ENCODE assay signal across 1 cellular context in the genomic region with DNA sequence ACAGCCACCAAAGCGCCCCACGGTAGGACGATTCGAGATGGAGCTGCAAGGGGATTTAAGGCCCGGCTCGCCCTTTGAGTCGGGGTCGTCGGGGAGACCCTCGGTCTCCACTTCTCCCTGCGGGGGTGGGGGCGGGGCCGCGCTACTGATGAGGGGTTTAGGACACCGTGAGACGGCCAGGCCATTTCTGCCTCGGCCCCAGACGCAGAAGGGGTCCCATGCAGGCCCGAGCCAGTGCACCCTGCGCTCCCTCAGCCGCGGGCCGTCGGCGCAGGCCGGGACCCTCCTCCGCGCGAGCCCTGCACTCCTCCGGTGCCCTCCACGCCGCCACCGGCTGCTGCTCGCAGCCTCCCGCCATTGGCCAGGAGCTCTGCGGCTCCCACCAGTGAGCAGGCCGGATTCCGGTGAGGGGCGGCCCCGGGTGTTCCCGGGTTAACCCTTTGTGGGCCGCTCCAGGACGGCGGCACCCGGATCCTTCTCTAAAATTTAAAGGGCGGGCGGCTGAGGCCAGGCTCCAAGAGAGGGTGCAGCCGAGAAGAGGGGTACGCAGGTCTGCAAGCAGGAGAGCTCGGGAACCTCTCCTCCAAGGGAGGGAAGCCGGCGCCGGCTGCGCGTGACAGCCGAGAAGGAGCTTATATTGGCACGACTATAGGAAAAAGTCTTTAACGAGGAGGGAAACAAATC.
TF ChIP-seq lines count a peak whose summit lies in the region.

No MANE protein-coding gene starts in this region.

TF ChIP-seq in GM23338, 12 proteins besides CTCF, POLR2A, EP300 and RAD21 (continued from another document):
- no peak for TF ChIP-seq ZNF462 (CRISPR knock-in tag; IDR thresholded peaks at IDR 0.05)
TF ChIP-seq in GM23338: peak in this region for 1.
